ENCODE assay signal across 18 cellular contexts in the genomic region with DNA sequence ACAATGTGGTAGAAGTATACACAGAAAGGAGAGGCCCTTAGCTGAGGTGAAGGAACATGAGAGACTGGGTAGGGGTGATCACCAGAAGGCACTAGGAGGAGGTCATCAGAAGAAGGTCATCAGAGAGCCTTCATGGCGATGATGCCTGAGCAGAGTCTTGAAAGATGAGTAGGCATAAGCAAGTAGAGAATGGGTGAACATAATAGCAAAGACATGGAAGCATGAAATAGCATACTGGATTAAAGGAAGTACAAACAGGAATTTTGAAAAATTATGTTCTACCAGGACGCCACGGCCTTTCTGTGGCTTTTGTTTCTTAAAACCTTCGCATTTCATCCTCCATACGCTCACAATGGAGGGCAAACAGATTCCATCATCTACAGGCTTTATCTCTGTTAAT. TPM values are rescaled to one million over a fixed set of nuclear protein-coding genes. Genes with fewer than 3 reads are reported as not detected.
DNase-seq lines count a peak whose midpoint lies in the region; ATAC-seq lines count a peak whose summit lies in the region.
"Had no signal": no experiment of that assay in that cellular context is flagged by ENCODE, and none has a peak within 500 bp of the region (broad histone marks: within the 10 kb centered on the region; RNA-seq: fewer than 3 reads in every experiment).

No MANE protein-coding gene starts in this region.

- peaks cover 41% of the 10 kb centered on the region for H3K4me1 Mint-ChIP-seq in T-helper 2 cell treated with Interferon-gamma antibody and Interleukin-4, amounts not matched to agents 5 μg/mL and 100 μg/mL, for 36 hours (ENCODE audit: low read depth)
- H3K4me1 Mint-ChIP-seq in IgD-negative memory B cell, result peaks cover 33 to 39% (median 36%) of the 10 kb centered on the region in 3 donors
- peaks cover 50% of the 10 kb centered on the region for H3K4me1 Mint-ChIP-seq in activated T-helper 2 cell treated with anti-CD3 and anti-CD28 coated beads, Interferon-gamma antibody, Interleukin-2, Interleukin-4, amounts not matched to agents 10 μg/mL and 5 μg/mL and 100 μg/mL, durations not matched to agents 14 hours and 24 hours and 36 hours (ENCODE audit: low read depth)
- peaks cover 51% of the 10 kb centered on the region for H3K4me1 Mint-ChIP-seq in stimulated activated memory B cell treated with anti-CD40 and anti-IgM and Interleukin-4, amounts not matched to agents 10 μg/mL and 1 μg/mL and 100 μg/mL, for 72 hours

- H3K4me3 Mint-ChIP-seq in T-helper 2 cell treated with Interferon-gamma antibody and Interleukin-4, amounts not matched to agents 5 μg/mL and 100 μg/mL, for 36 hours, result peak overlapping the region; percentile 71
- peak overlapping the region; percentile 87 to 97 (median 96) for H3K4me3 Mint-ChIP-seq in IgD-negative memory B cell
- H3K4me3 Mint-ChIP-seq in activated T-helper 2 cell treated with anti-CD3 and anti-CD28 coated beads, Interferon-gamma antibody, Interleukin-2, Interleukin-4, amounts not matched to agents 10 μg/mL and 5 μg/mL and 100 μg/mL, durations not matched to agents 14 hours and 24 hours and 36 hours (ENCODE audit: low read depth), result peak overlapping the region; percentile 46
- peak overlapping the region; percentile 81 for H3K4me3 Mint-ChIP-seq in stimulated activated memory B cell treated with anti-CD40 and anti-IgM and Interleukin-4, amounts not matched to agents 10 μg/mL and 1 μg/mL and 100 μg/mL, for 72 hours

- DNase-seq in T-helper 2 cell treated with Interferon-gamma antibody and Interleukin-4, amounts not matched to agents 5 μg/mL and 100 μg/mL, for 36 hours (ENCODE audit: low spot score), result no peak
- DNase-seq in T-helper 2 cell, result no peak
- no peak for DNase-seq in activated T-helper 2 cell treated with anti-CD3 and anti-CD28 coated beads, Interferon-gamma antibody, Interleukin-2, Interleukin-4, amounts not matched to agents 10 μg/mL and 5 μg/mL and 100 μg/mL, durations not matched to agents 14 hours and 24 hours and 36 hours (ENCODE audit: low spot score)
- DNase-seq in NOMO-1 (lab: John Stamatoyannopoulos, UW; ENCODE audit: unreplicated experiment in 2 of 2), result no peak
- DNase-seq: activated effector memory CD4-positive, alpha-beta T cell treated with Interleukin-2 at 50 U/mL for 16 hours; GDM1; H7; NCI-H1417 treated with DMSO at 0.1 percent for 48 hours; NCI-H226; psoas muscle; tibial artery had no signal

- no peaks in the 10 kb centered on the region for H3K27me3 Mint-ChIP-seq in T-helper 2 cell treated with Interferon-gamma antibody and Interleukin-4, amounts not matched to agents 5 μg/mL and 100 μg/mL, for 36 hours (ENCODE audit: low read depth)
- no peaks in the 10 kb centered on the region for H3K27me3 Mint-ChIP-seq in IgD-negative memory B cell
- no peaks in the 10 kb centered on the region for H3K27me3 Mint-ChIP-seq in activated T-helper 2 cell treated with anti-CD3 and anti-CD28 coated beads, Interferon-gamma antibody, Interleukin-2, Interleukin-4, amounts not matched to agents 10 μg/mL and 5 μg/mL and 100 μg/mL, durations not matched to agents 14 hours and 24 hours and 36 hours (ENCODE audit: low read depth)
- no peaks in the 10 kb centered on the region for H3K27me3 Mint-ChIP-seq in stimulated activated memory B cell treated with anti-CD40 and anti-IgM and Interleukin-4, amounts not matched to agents 10 μg/mL and 1 μg/mL and 100 μg/mL, for 72 hours

- no peaks in the 10 kb centered on the region for H3K9me3 Mint-ChIP-seq in T-helper 2 cell treated with Interferon-gamma antibody and Interleukin-4, amounts not matched to agents 5 μg/mL and 100 μg/mL, for 36 hours
- no peaks in the 10 kb centered on the region for H3K9me3 Mint-ChIP-seq in IgD-negative memory B cell
- H3K9me3 Mint-ChIP-seq in activated T-helper 2 cell treated with anti-CD3 and anti-CD28 coated beads, Interferon-gamma antibody, Interleukin-2, Interleukin-4, amounts not matched to agents 10 μg/mL and 5 μg/mL and 100 μg/mL, durations not matched to agents 14 hours and 24 hours and 36 hours, result no peaks in the 10 kb centered on the region
- no peaks in the 10 kb centered on the region for H3K9me3 Mint-ChIP-seq in stimulated activated memory B cell treated with anti-CD40 and anti-IgM and Interleukin-4, amounts not matched to agents 10 μg/mL and 1 μg/mL and 100 μg/mL, for 72 hours

- intact Hi-C loops in activated T-helper 2 cell treated with anti-CD3 and anti-CD28 coated beads, Interferon-gamma antibody, Interleukin-2, Interleukin-4, amounts not matched to agents 10 μg/mL and 5 μg/mL and 100 μg/mL, durations not matched to agents 14 hours and 24 hours and 36 hours (cut with micrococcal nuclease), result loop anchor here (5.0 kb wide), 1 partner anchor 44 kb away; no protein-coding TSS in a partner anchor

- ATAC-seq in stimulated activated memory B cell treated with anti-CD40 and anti-IgM and Interleukin-4, amounts not matched to agents 10 μg/mL and 1 μg/mL and 100 μg/mL, for 72 hours, result peak; percentile 38
- ATAC-seq in GM18870 (IDR thresholded peaks at IDR 0.05; ENCODE audit: unreplicated experiment) (no peak), GM21528 (IDR thresholded peaks at IDR 0.05; ENCODE audit: low FRiP score, unreplicated experiment) (no peak)
- ATAC-seq: left lobe of liver, psoas muscle, SK-N-SH treated with all-trans-retinoic acid at 6 μM for 48 hours had no signal

- peaks cover 3% of the 10 kb centered on the region for H3K36me3 Mint-ChIP-seq in T-helper 2 cell treated with Interferon-gamma antibody and Interleukin-4, amounts not matched to agents 5 μg/mL and 100 μg/mL, for 36 hours (ENCODE audit: low read depth)
- peaks cover 16% of the 10 kb centered on the region for H3K36me3 Mint-ChIP-seq in IgD-negative memory B cell
- H3K36me3 Mint-ChIP-seq in activated T-helper 2 cell treated with anti-CD3 and anti-CD28 coated beads, Interferon-gamma antibody, Interleukin-2, Interleukin-4, amounts not matched to agents 10 μg/mL and 5 μg/mL and 100 μg/mL, durations not matched to agents 14 hours and 24 hours and 36 hours (ENCODE audit: low read depth), result peaks cover 3% of the 10 kb centered on the region
- H3K36me3 Mint-ChIP-seq in stimulated activated memory B cell treated with anti-CD40 and anti-IgM and Interleukin-4, amounts not matched to agents 10 μg/mL and 1 μg/mL and 100 μg/mL, for 72 hours, result peaks cover 41% of the 10 kb centered on the region

- H3K27ac Mint-ChIP-seq in T-helper 2 cell treated with Interferon-gamma antibody and Interleukin-4, amounts not matched to agents 5 μg/mL and 100 μg/mL, for 36 hours, result peak overlapping the region; percentile 75
- H3K27ac Mint-ChIP-seq in IgD-negative memory B cell, result peak overlapping the region; percentile 0 to 93 (median 44)
- H3K27ac Mint-ChIP-seq in activated T-helper 2 cell treated with anti-CD3 and anti-CD28 coated beads, Interferon-gamma antibody, Interleukin-2, Interleukin-4, amounts not matched to agents 10 μg/mL and 5 μg/mL and 100 μg/mL, durations not matched to agents 14 hours and 24 hours and 36 hours, result peak overlapping the region; percentile 23
- H3K27ac Mint-ChIP-seq in stimulated activated memory B cell treated with anti-CD40 and anti-IgM and Interleukin-4, amounts not matched to agents 10 μg/mL and 1 μg/mL and 100 μg/mL, for 72 hours, result peak overlapping the region; percentile 99

RNA-seq across cellular contexts. Expression of a gene that starts 2.9 kb away (rescaled TPM):
- polyA plus RNA-seq in IgD-negative memory B cell, result 103 TPM
- 18.3 and 20.3 TPM in 2 replicates for total RNA-seq in activated T-helper 2 cell treated with anti-CD3 and anti-CD28 coated beads, Interferon-gamma antibody, Interleukin-2, Interleukin-4, amounts not matched to agents 10 μg/mL and 5 μg/mL and 100 μg/mL, durations not matched to agents 14 hours and 24 hours and 36 hours
- total RNA-seq: bronchial epithelial cell had no signal

RNA-seq across cellular contexts. Expression of a gene that starts 6.8 kb away (rescaled TPM):
- 0.84 TPM for polyA plus RNA-seq in IgD-negative memory B cell
- not detected in 2 replicates for total RNA-seq in activated T-helper 2 cell treated with anti-CD3 and anti-CD28 coated beads, Interferon-gamma antibody, Interleukin-2, Interleukin-4, amounts not matched to agents 10 μg/mL and 5 μg/mL and 100 μg/mL, durations not matched to agents 14 hours and 24 hours and 36 hours
- total RNA-seq: bronchial epithelial cell, H7, left lobe of liver, psoas muscle had no signal
- polyA plus RNA-seq: psoas muscle had no signal

RNA-seq across cellular contexts. Expression of a gene that starts 57.2 kb away (rescaled TPM):
- polyA plus RNA-seq in IgD-negative memory B cell, result 0.36 TPM
- 24.6 and 26.3 TPM in 2 replicates for total RNA-seq in activated T-helper 2 cell treated with anti-CD3 and anti-CD28 coated beads, Interferon-gamma antibody, Interleukin-2, Interleukin-4, amounts not matched to agents 10 μg/mL and 5 μg/mL and 100 μg/mL, durations not matched to agents 14 hours and 24 hours and 36 hours

Comparison
In these comparisons a context has a peak if more than half of its experiments do, and no peak if none do; other contexts are left out.
1. H3K27ac Mint-ChIP-seq: peak in every context shown above with its lines; median percentile 99 in stimulated activated memory B cell treated with anti-CD40 and anti-IgM and Interleukin-4, amounts not matched to agents 10 μg/mL and 1 μg/mL and 100 μg/mL, for 72 hours; 75 in T-helper 2 cell treated with Interferon-gamma antibody and Interleukin-4, amounts not matched to agents 5 μg/mL and 100 μg/mL, for 36 hours; 44 in IgD-negative memory B cell; 23 in activated T-helper 2 cell treated with anti-CD3 and anti-CD28 coated beads, Interferon-gamma antibody, Interleukin-2, Interleukin-4, amounts not matched to agents 10 μg/mL and 5 μg/mL and 100 μg/mL, durations not matched to agents 14 hours and 24 hours and 36 hours.
2. H3K4me3 Mint-ChIP-seq: peak in every context shown above with its lines; median percentile 96 in IgD-negative memory B cell; 81 in stimulated activated memory B cell treated with anti-CD40 and anti-IgM and Interleukin-4, amounts not matched to agents 10 μg/mL and 1 μg/mL and 100 μg/mL, for 72 hours; 71 in T-helper 2 cell treated with Interferon-gamma antibody and Interleukin-4, amounts not matched to agents 5 μg/mL and 100 μg/mL, for 36 hours; 46 in activated T-helper 2 cell treated with anti-CD3 and anti-CD28 coated beads, Interferon-gamma antibody, Interleukin-2, Interleukin-4, amounts not matched to agents 10 μg/mL and 5 μg/mL and 100 μg/mL, durations not matched to agents 14 hours and 24 hours and 36 hours.